22 cellular contexts compared by ENCODE assay signal in the genomic region with DNA sequence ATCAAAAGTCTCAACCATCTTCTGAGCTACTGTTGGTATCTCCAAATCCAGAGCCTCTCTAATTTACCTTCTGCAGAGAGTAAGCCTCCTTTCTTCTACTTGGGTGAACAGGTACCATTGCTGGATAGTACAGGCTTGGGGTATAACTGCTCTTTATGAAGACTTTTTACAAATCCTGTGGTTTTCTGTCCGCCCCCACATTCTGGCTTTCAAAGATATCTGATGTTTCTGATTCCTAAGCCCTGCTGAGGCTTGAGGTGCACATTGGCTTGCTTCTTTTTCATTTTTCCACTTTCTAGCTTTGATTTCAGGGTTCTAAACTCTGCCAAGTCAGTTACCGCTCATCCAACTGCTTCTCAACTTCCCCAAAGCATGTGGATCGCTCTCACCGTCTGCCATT. TPM values are rescaled to one million over a fixed set of nuclear protein-coding genes. Genes with fewer than 3 reads are reported as not detected.
A peak's percentile ranks its signal among the peaks of the same experiment; 100 is the strongest.
DNase-seq lines count a peak whose midpoint lies in the region; ATAC-seq and TF ChIP-seq lines count a peak whose summit lies in the region.
"Had no signal": no experiment of that assay in that cellular context is flagged by ENCODE, and none has a peak within 500 bp of the region (broad histone marks: within the 10 kb centered on the region; RNA-seq: fewer than 3 reads in every experiment).

No MANE protein-coding gene starts in this region.

- peaks cover 34% of the 10 kb centered on the region for H3K27me3 Mint-ChIP-seq in activated CD8-positive, alpha-beta T cell treated with anti-CD3 and anti-CD28 coated beads for 36 hours
- H3K27me3 Mint-ChIP-seq in activated CD8-positive, alpha-beta T cell treated with anti-CD3 and anti-CD28 coated beads, Interleukin-2, amount 10 ng/mL, durations not matched to agents 7 days and 5 days (ENCODE audit: low read depth), result peaks cover 26% of the 10 kb centered on the region

- intact Hi-C loops in activated CD8-positive, alpha-beta T cell treated with anti-CD3 and anti-CD28 coated beads for 36 hours (cut with micrococcal nuclease), result no loop called here
- intact Hi-C loops in posterior vena cava (cut with DNase I), result no loop called here

- no peak for TF ChIP-seq CTCF in activated CD8-positive, alpha-beta T cell treated with anti-CD3 and anti-CD28 coated beads for 36 hours (IDR thresholded peaks at IDR 0.05)

- H3K27ac Mint-ChIP-seq in activated CD8-positive, alpha-beta T cell treated with anti-CD3 and anti-CD28 coated beads for 36 hours, result no peak overlapping the region
- H3K27ac Mint-ChIP-seq in activated CD8-positive, alpha-beta T cell treated with anti-CD3 and anti-CD28 coated beads, Interleukin-2, amount 10 ng/mL, durations not matched to agents 7 days and 5 days, result no peak overlapping the region
- H3K27ac Mint-ChIP-seq: progenitor cell of endocrine pancreas, WTC11 had no signal

- peaks cover 2% of the 10 kb centered on the region for H3K4me1 Mint-ChIP-seq in activated CD8-positive, alpha-beta T cell treated with anti-CD3 and anti-CD28 coated beads for 36 hours (ENCODE audit: low read depth)
- H3K4me1 Mint-ChIP-seq in activated CD8-positive, alpha-beta T cell treated with anti-CD3 and anti-CD28 coated beads, Interleukin-2, amount 10 ng/mL, durations not matched to agents 7 days and 5 days (ENCODE audit: low read depth), result peaks cover 18% of the 10 kb centered on the region
- H3K4me1 Mint-ChIP-seq: WTC11 had no signal

- CTCF ChIA-PET in activated CD8-positive, alpha-beta T cell treated with anti-CD3 and anti-CD28 coated beads for 36 hours (lab: Charles Lee), result interaction anchor here (1.3 to 1.9 kb wide), 3 partner anchors 108 to 115 kb away, joined by 3 to 6 read pairs (median 4); no protein-coding TSS in a partner anchor
- CTCF ChIA-PET in activated CD8-positive, alpha-beta T cell treated with anti-CD3 and anti-CD28 coated beads, Interleukin-2, amount 10 ng/mL, durations not matched to agents 7 days and 5 days (lab: Charles Lee), result interaction anchor here (0.8 to 1.1 kb wide), 3 partner anchors 31 to 115 kb away, joined by 3 to 5 read pairs (median 4); no protein-coding TSS in a partner anchor

- POLR2A ChIA-PET in activated CD8-positive, alpha-beta T cell treated with anti-CD3 and anti-CD28 coated beads for 36 hours (lab: Charles Lee), result interaction anchor here (1.1 to 3.0 kb wide), 3 partner anchors 13 to 29 kb away, joined by 3 to 14 read pairs (median 3); no protein-coding TSS in a partner anchor
- POLR2A ChIA-PET in activated CD8-positive, alpha-beta T cell treated with anti-CD3 and anti-CD28 coated beads, Interleukin-2, amount 10 ng/mL, durations not matched to agents 7 days and 5 days (lab: Charles Lee), result interaction anchor here (0.7 to 1.4 kb wide), 2 partner anchors 16 to 35 kb away, joined by 4 to 5 read pairs; no protein-coding TSS in a partner anchor

- peak; percentile 64 for DNase-seq in activated CD8-positive, alpha-beta T cell treated with anti-CD3 and anti-CD28 coated beads for 36 hours
- no peak for DNase-seq in activated CD8-positive, alpha-beta T cell treated with anti-CD3 and anti-CD28 coated beads, Interleukin-2, amount 10 ng/mL, durations not matched to agents 7 days and 5 days
- peak; percentile 1 for DNase-seq in posterior vena cava (ENCODE audit: low spot score)
- no peak for DNase-seq in cerebellar cortex (ENCODE audit: low spot score)
- DNase-seq in left lobe of liver (ENCODE audit: low spot score), result no peak
- DNase-seq: ACHN; activated effector memory CD4-positive, alpha-beta T cell treated with anti-CD3 and anti-CD28 coated beads, Interleukin-2, amount 50 U/mL, for 16 hours; brain microvascular endothelial cell; COR-L47; GF-D8; Kasumi-1; NCI-H1694 treated with DMSO at 0.1 percent for 48 hours; NCI-H748 treated with DMSO at 0.1 percent for 48 hours; sigmoid colon; stimulated activated CD8-positive, alpha-beta memory T cell treated with anti-CD3 and anti-CD28 coated beads, Interleukin-4, amount 100 ng/mL, for 48 hours; substantia nigra; upper lobe of right lung had no signal

- peak; percentile 69 for ATAC-seq in activated CD8-positive, alpha-beta T cell treated with anti-CD3 and anti-CD28 coated beads for 36 hours
- ATAC-seq in activated CD8-positive, alpha-beta T cell treated with anti-CD3 and anti-CD28 coated beads, Interleukin-2, amount 10 ng/mL, durations not matched to agents 7 days and 5 days, result no peak
- peak; percentile 59 for ATAC-seq in GM18511 (IDR thresholded peaks at IDR 0.05; ENCODE audit: unreplicated experiment)
- ATAC-seq in HG02885 (IDR thresholded peaks at IDR 0.05; ENCODE audit: poor library complexity, unreplicated experiment), result peak; percentile 71
- no peak for ATAC-seq in left lobe of liver
- ATAC-seq: SK-N-SH treated with all-trans-retinoic acid at 6 μM for 48 hours, upper lobe of right lung, WTC11 had no signal

- H3K4me3 Mint-ChIP-seq in activated CD8-positive, alpha-beta T cell treated with anti-CD3 and anti-CD28 coated beads for 36 hours, result no peak overlapping the region
- H3K4me3 Mint-ChIP-seq in activated CD8-positive, alpha-beta T cell treated with anti-CD3 and anti-CD28 coated beads, Interleukin-2, amount 10 ng/mL, durations not matched to agents 7 days and 5 days, result no peak overlapping the region
- H3K4me3 Mint-ChIP-seq: WTC11 had no signal

- H3K9me3 Mint-ChIP-seq in activated CD8-positive, alpha-beta T cell treated with anti-CD3 and anti-CD28 coated beads for 36 hours, result no peaks in the 10 kb centered on the region
- no peaks in the 10 kb centered on the region for H3K9me3 Mint-ChIP-seq in activated CD8-positive, alpha-beta T cell treated with anti-CD3 and anti-CD28 coated beads, Interleukin-2, amount 10 ng/mL, durations not matched to agents 7 days and 5 days (ENCODE audit: insufficient read depth)
- H3K9me3 Mint-ChIP-seq: WTC11 had no signal

- no peaks in the 10 kb centered on the region for H3K36me3 Mint-ChIP-seq in activated CD8-positive, alpha-beta T cell treated with anti-CD3 and anti-CD28 coated beads for 36 hours (ENCODE audit: low read depth)
- H3K36me3 Mint-ChIP-seq in activated CD8-positive, alpha-beta T cell treated with anti-CD3 and anti-CD28 coated beads, Interleukin-2, amount 10 ng/mL, durations not matched to agents 7 days and 5 days (ENCODE audit: low read depth), result no peaks in the 10 kb centered on the region
- H3K36me3 Mint-ChIP-seq: WTC11 had no signal

RNA-seq across cellular contexts. Expression of gene TENT5C, which starts 37.1 kb away (rescaled TPM):
- 10 to 100 TPM; 13.1 to 13.6 TPM for total RNA-seq in activated CD8-positive, alpha-beta T cell treated with anti-CD3 and anti-CD28 coated beads for 36 hours
- 10 to 100 TPM; 20.7 to 20.8 TPM for total RNA-seq in activated CD8-positive, alpha-beta T cell treated with anti-CD3 and anti-CD28 coated beads, Interleukin-2, amount 10 ng/mL, durations not matched to agents 7 days and 5 days
- total RNA-seq in posterior vena cava (10 to 100 TPM in 1 of 2 donors, 1 to 10 TPM in 1; 3.6 to 12.4 TPM), left lobe of liver (2.4 TPM)

Comparison
In these comparisons a context has a peak if more than half of its experiments do, and no peak if none do; other contexts are left out.
1. ATAC-seq: peak in activated CD8-positive, alpha-beta T cell treated with anti-CD3 and anti-CD28 coated beads for 36 hours (single experiment), GM18511 (single experiment) and HG02885 (single experiment); none in activated CD8-positive, alpha-beta T cell treated with anti-CD3 and anti-CD28 coated beads, Interleukin-2, amount 10 ng/mL, durations not matched to agents 7 days and 5 days (single experiment) and left lobe of liver (single experiment).
2. DNase-seq: peak in activated CD8-positive, alpha-beta T cell treated with anti-CD3 and anti-CD28 coated beads for 36 hours (single experiment) and posterior vena cava (single experiment); none in activated CD8-positive, alpha-beta T cell treated with anti-CD3 and anti-CD28 coated beads, Interleukin-2, amount 10 ng/mL, durations not matched to agents 7 days and 5 days (single experiment), cerebellar cortex (single experiment) and left lobe of liver (single experiment).